1 cellular context compared by ENCODE assay signal in the genomic region with DNA sequence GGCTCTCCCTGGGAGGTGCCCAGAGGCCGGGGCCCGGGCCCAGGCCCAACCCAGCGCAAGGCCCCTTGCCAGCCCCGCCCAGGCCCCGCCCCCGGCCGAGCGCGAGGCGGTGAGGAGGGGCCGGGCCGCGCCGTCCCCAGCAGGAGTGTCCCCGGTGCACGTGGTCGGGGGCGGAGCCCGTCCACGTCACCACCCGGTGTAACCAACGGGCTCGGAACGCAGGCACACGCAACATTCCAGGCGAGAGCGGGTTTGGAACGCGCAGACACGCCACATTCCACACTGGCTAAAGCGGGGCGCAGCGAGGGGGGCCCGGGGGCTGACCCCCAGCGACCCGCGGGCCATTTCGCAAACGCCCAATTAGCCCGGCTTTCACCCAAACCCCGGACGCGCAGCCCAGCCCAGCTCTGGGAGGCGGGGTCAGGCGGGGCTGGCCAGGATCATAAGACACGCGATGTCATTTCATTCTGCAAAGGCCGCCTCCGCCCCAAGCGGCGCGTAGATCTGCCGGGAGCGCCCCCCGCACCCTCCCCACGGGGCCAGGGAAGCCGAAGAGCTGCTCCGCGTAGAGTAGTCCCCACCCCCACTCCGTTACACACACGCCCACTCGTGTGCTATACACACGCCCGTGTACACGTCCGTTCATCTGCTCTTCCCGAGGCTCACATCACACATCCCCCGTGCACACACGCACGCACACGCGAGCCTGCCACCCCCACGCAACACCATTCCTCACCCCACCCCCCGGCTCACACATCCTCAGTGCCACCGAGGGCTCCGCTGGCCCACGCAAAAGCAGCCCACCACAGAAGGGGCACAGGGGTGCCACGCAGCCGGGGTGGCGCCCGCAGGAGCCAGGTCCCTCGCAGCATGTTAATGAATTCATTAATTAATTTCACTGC.
TF ChIP-seq lines count a peak whose summit lies in the region.

No MANE protein-coding gene starts in this region.

TF ChIP-seq in liver, 16 proteins besides CTCF, POLR2A, EP300 and RAD21 (continued from another document):
- TF ChIP-seq ZBTB33 (IDR thresholded peaks at IDR 0.05) (no peak), SP1 (IDR thresholded peaks at IDR 0.05) (peak; percentile 68), HNF4G (IDR thresholded peaks at IDR 0.05) (no peak), YY1 (IDR thresholded peaks at IDR 0.05) (peak; percentile 37), HNF4A (conservative IDR thresholded peaks at IDR 0.05) (peak in 1 of 2 donors; percentile 4), RXRA (IDR thresholded peaks at IDR 0.05) (peak; percentile 55 to 68)
- TF ChIP-seq, protein P1, sequence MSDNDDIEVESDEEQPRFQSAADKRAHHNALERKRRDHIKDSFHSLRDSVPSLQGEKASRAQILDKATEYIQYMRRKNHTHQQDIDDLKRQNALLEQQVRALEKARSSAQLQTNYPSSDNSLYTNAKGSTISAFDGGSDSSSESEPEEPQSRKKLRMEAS (IDR thresholded peaks at IDR 0.05), result peak; percentile 27
